In genomic region chr16:31130899-31131298, GRCh38 we compare ENCODE assay signal across 13 cellular contexts. TPM values are rescaled to one million over a fixed set of nuclear protein-coding genes. Genes with fewer than 3 reads are reported as not detected.
DNase-seq lines count a peak whose midpoint lies in the region; ATAC-seq and TF ChIP-seq lines count a peak whose summit lies in the region.
"Had no signal": no experiment of that assay in that cellular context is flagged by ENCODE, and none has a peak within 500 bp of the region (broad histone marks: within the 10 kb centered on the region; RNA-seq: fewer than 3 reads in every experiment).

No MANE protein-coding gene starts in this region.

- H3K27ac ChIP-seq in colonic mucosa (peak overlapping the region; percentile 98), lung (ENCODE audit: low read depth in 1 of 2, low read length in 1 of 2) (peak overlapping the region in 1 of 2 donors; percentile 94), upper lobe of right lung (peak overlapping the region; percentile 96), OCI-LY7 (ENCODE audit: low read depth, low read length, poor library complexity, severe bottlenecking) (no peak overlapping the region)
- H3K27ac ChIP-seq: ovary had no signal

- no TSS peak for BruUV-seq in OCI-LY7 (replicated peaks; lab: Mats Ljungman, UMichigan)

- H3K4me1 ChIP-seq in colonic mucosa (peaks cover 35% of the 10 kb centered on the region), lung (ENCODE audit: control insufficient read depth in 2 of 2, insufficient read depth in 2 of 2, low read length in 2 of 2) (peaks cover 0 to 7% of the 10 kb centered on the region in 2 donors), upper lobe of right lung (peaks cover 48% of the 10 kb centered on the region), OCI-LY7 (ENCODE audit: insufficient read depth, low read length, poor library complexity, severe bottlenecking) (no peaks in the 10 kb centered on the region)

- H3K79me2 ChIP-seq in OCI-LY7 (ENCODE audit: insufficient read depth, low read depth, low read length), result no peaks in the 10 kb centered on the region

- H4K20me1 ChIP-seq in OCI-LY7 (ENCODE audit: insufficient read depth, low read length), result no peaks in the 10 kb centered on the region

- no peak overlapping the region for H2AFZ ChIP-seq in OCI-LY7 (ENCODE audit: low read length)

- ATAC-seq in lung (ENCODE audit: insufficient read depth, low FRiP score) (peak; percentile 40), upper lobe of right lung (peak; percentile 69), GM18517 (IDR thresholded peaks at IDR 0.05; ENCODE audit: unreplicated experiment) (no peak)

- no peaks in the 10 kb centered on the region for H3K36me3 ChIP-seq in colonic mucosa
- peaks cover 15 to 35% of the 10 kb centered on the region in 2 donors for H3K36me3 ChIP-seq in lung (ENCODE audit: control insufficient read depth in 2 of 2, insufficient read depth in 2 of 2, low read length in 2 of 2)
- peaks cover 40% of the 10 kb centered on the region for H3K36me3 ChIP-seq in upper lobe of right lung
- H3K36me3 ChIP-seq in OCI-LY7 (ENCODE audit: insufficient read depth, low read length), result peaks cover 39% of the 10 kb centered on the region
- H3K36me3 ChIP-seq: ovary had no signal

- CTCF ChIA-PET in OCI-LY7 (lab: Charles Lee; ENCODE audit: unreplicated experiment), result no interaction called here

- no peaks in the 10 kb centered on the region for H3K9me3 ChIP-seq in colonic mucosa
- no peaks in the 10 kb centered on the region for H3K9me3 ChIP-seq in lung (ENCODE audit: control insufficient read depth in 2 of 2, insufficient read depth in 1 of 2, low read length in 1 of 2)
- H3K9me3 ChIP-seq in upper lobe of right lung, result no peaks in the 10 kb centered on the region
- H3K9me3 ChIP-seq in OCI-LY7 (ENCODE audit: low read length), result no peaks in the 10 kb centered on the region
- H3K9me3 ChIP-seq: ovary had no signal

- peak; percentile 74 for TF ChIP-seq EP300 in Ishikawa (IDR thresholded peaks at IDR 0.05; ENCODE audit: borderline replicate concordance)

- intact Hi-C loops in colonic mucosa (cut with DNase I) (no loop called here), upper lobe of right lung (cut with DNase I) (no loop called here), OCI-LY7 (cut with micrococcal nuclease; ENCODE audit: unreplicated experiment) (no loop called here)

- H3K27me3 ChIP-seq in colonic mucosa (no peaks in the 10 kb centered on the region), lung (ENCODE audit: control insufficient read depth, insufficient read depth) (no peaks in the 10 kb centered on the region), upper lobe of right lung (no peaks in the 10 kb centered on the region)
- H3K27me3 ChIP-seq: ovary had no signal

- H3K4me3 ChIP-seq in colonic mucosa (no peak overlapping the region), lung (no peak overlapping the region), upper lobe of right lung (no peak overlapping the region), OCI-LY7 (ENCODE audit: low read depth, low read length, poor library complexity, severe bottlenecking) (no peak overlapping the region)
- H3K4me3 ChIP-seq: ovary had no signal

- TF ChIP-seq CTCF in colonic mucosa (IDR thresholded peaks at IDR 0.05), result no peak
- no peak for TF ChIP-seq CTCF in lung (IDR thresholded peaks at IDR 0.05; ENCODE audit: control extremely low read depth, extremely low read depth)
- TF ChIP-seq CTCF in upper lobe of right lung (IDR thresholded peaks at IDR 0.05), result no peak
- no peak for TF ChIP-seq CTCF in OCI-LY7 (conservative IDR thresholded peaks at IDR 0.05; ENCODE audit: low read length)

- no peak overlapping the region for H3K4me2 ChIP-seq in OCI-LY7 (ENCODE audit: low read length)

- no peak; the same call in 1 of the 2 replicates for TF ChIP-seq RAD21 in Ishikawa (IDR thresholded peaks at IDR 0.05; ENCODE audit: low read depth)

- POLR2A ChIA-PET in OCI-LY7 (lab: Charles Lee), result interaction anchor here (2.8 kb wide), 1 partner anchor 13 kb away, joined by 8 read pairs; the partner anchor contains the start of gene KAT8

- H3K9me2 ChIP-seq in OCI-LY7 (ENCODE audit: insufficient read depth, low read length), result no peaks in the 10 kb centered on the region

- DNase-seq in colonic mucosa (peak; percentile 96), lung (ENCODE audit: low spot score) (peak; percentile 91), upper lobe of right lung (peak; percentile 94), germinal center (ENCODE audit: low spot score) (no peak), OCI-LY7 (ENCODE audit: low spot score) (no peak)
- DNase-seq: activated CD4-positive, alpha-beta T cell treated with anti-CD3 and anti-CD28 coated beads, Interleukin-2, amount 50 U/mL, for 4 hours; central memory CD4-positive, alpha-beta T cell; NCI-H187 treated with DMSO at 0.1 percent for 48 hours; ovary; stimulated activated CD4-positive, alpha-beta T cell treated with anti-CD3 and anti-CD28 coated beads, Interleukin-2, amount 100 ng/mL, for 24 hours; stimulated activated naive CD4-positive, alpha-beta T cell had no signal

- WGBS in lung, 2 donors, result 78 to 90% methylated on average over 6 of the region's 6 CpGs

- peak overlapping the region in 1 of 2 donors; percentile 100 for H3K9ac ChIP-seq in colonic mucosa (ENCODE audit: low read depth in 2 of 2, low read length in 2 of 2)

TF ChIP-seq in Ishikawa, 13 proteins besides CTCF, POLR2A, EP300 and RAD21:
- TF ChIP-seq USF1 (IDR thresholded peaks at IDR 0.05) (peak; percentile 94), NFIC (IDR thresholded peaks at IDR 0.05) (peak; percentile 95), ZBTB7A (IDR thresholded peaks at IDR 0.05; ENCODE audit: low read depth) (0 out of 2 replicates have a peak, but pooled peaks have one; percentile 47), REST (IDR thresholded peaks at IDR 0.05; ENCODE audit: low read depth) (no peak), TEAD4 (IDR thresholded peaks at IDR 0.05) (peak; percentile 83), MAX (IDR thresholded peaks at IDR 0.05) (peak; percentile 54; the same call in 1 of the 2 replicates), TAF1 (IDR thresholded peaks at IDR 0.05; ENCODE audit: low read depth) (no peak), TCF12 (IDR thresholded peaks at IDR 0.05; ENCODE audit: low read depth) (peak; percentile 93)
TF ChIP-seq in Ishikawa: peak in this region for 6.

RNA-seq across cellular contexts. Expression of gene PRSS8, which starts 4.6 kb away (rescaled TPM):
- 100 to 1,000 TPM; 337 to 347 TPM for total RNA-seq in colonic mucosa
- 100 to 1,000 TPM in 1 of 2 donors, 10 to 100 TPM in 1; 84.4 to 127 TPM for total RNA-seq in lung
- 10 to 100 TPM; 83.2 to 95.3 TPM for polyA plus RNA-seq in lung
- total RNA-seq in upper lobe of right lung, result 103 TPM
- not detected in 2 replicates for total RNA-seq in OCI-LY7 (2014; rRNA removed; shearing (Covaris generic))
- total RNA-seq in OCI-LY7 (2022), result not detected in 2 replicates

RNA-seq across cellular contexts. Expression of gene KAT8, which starts 13.4 kb away (rescaled TPM):
- total RNA-seq in colonic mucosa (10 to 100 TPM; 42.2 to 69.5 TPM), lung (10 to 100 TPM; 53.0 to 68.2 TPM), upper lobe of right lung (80.4 TPM), OCI-LY7 (2022) (95.3 and 102 TPM in 2 replicates)
- polyA plus RNA-seq in lung, result 10 to 100 TPM; 53.5 to 73.2 TPM
- total RNA-seq in OCI-LY7 (2014; rRNA removed; shearing (Covaris generic)), result 86.9 and 89.1 TPM in 2 replicates

RNA-seq across cellular contexts. Expression of gene PRSS36, which starts 19.0 kb away (rescaled TPM):
- total RNA-seq in colonic mucosa, result 1 to 10 TPM; 3.6 to 6.4 TPM
- total RNA-seq in lung, result 1 to 10 TPM in 1 of 2 donors, under 1 TPM in 1; 0.43 to 4.2 TPM
- polyA plus RNA-seq in lung, result 1 to 10 TPM; 2.6 to 3.6 TPM
- total RNA-seq in upper lobe of right lung, result 3.5 TPM
- 0.36 TPM in 1 of 2 replicates, not detected in the other for total RNA-seq in OCI-LY7 (2014; rRNA removed; shearing (Covaris generic))
- 1.0 TPM in 1 of 2 replicates, not detected in the other for total RNA-seq in OCI-LY7 (2022)

RNA-seq across cellular contexts. Expression of gene BCKDK, which starts 22.7 kb away (rescaled TPM):
- 10 to 100 TPM; 41.3 to 43.4 TPM for total RNA-seq in colonic mucosa
- total RNA-seq in lung, result 10 to 100 TPM; 20.3 to 47.6 TPM
- 10 to 100 TPM; 16.2 to 61.8 TPM for polyA plus RNA-seq in lung
- 33.3 TPM for total RNA-seq in upper lobe of right lung
- 25.0 and 40.4 TPM in 2 replicates for total RNA-seq in OCI-LY7 (2014; rRNA removed; shearing (Covaris generic))
- 36.5 and 39.0 TPM in 2 replicates for total RNA-seq in OCI-LY7 (2022)

RNA-seq across cellular contexts. Expression of gene VKORC1, which starts 36.3 kb away (rescaled TPM):
- total RNA-seq in colonic mucosa (10 to 100 TPM; 39.5 to 50.3 TPM), lung (10 to 100 TPM; 49.4 to 74.3 TPM), upper lobe of right lung (72.7 TPM), OCI-LY7 (2022) (60.1 and 70.2 TPM in 2 replicates)
- polyA plus RNA-seq in lung, result 100 to 1,000 TPM in 1 of 2 donors, 10 to 100 TPM in 1; 66.8 to 118 TPM
- total RNA-seq in OCI-LY7 (2014; rRNA removed; shearing (Covaris generic)), result 68.8 and 69.3 TPM in 2 replicates

Comparison
In these comparisons a context has a peak if more than half of its experiments do, and no peak if none do; other contexts are left out.
1. DNase-seq: peak in colonic mucosa (single experiment), lung (single experiment) and upper lobe of right lung (single experiment); none in germinal center (single experiment) and OCI-LY7 (single experiment).
2. RNA of gene PRSS8, which starts 4.6 kb away (total RNA-seq): 337 to 347 TPM in colonic mucosa, 84.4 to 127 TPM in lung and 103 TPM in upper lobe of right lung (single experiment); not detected in OCI-LY7; every median in the first group is over 10 times any median in the second.